Comparison of ENCODE assay signal across 13 cellular contexts in genomic region chr3:15875016-15875689, GRCh38.
DNase-seq lines count a peak whose midpoint lies in the region; ATAC-seq, FAIRE-seq and TF ChIP-seq lines count a peak whose summit lies in the region.
"Had no signal": no experiment of that assay in that cellular context is flagged by ENCODE, and none has a peak within 500 bp of the region (broad histone marks: within the 10 kb centered on the region; RNA-seq: fewer than 3 reads in every experiment).

No MANE protein-coding gene starts in this region.

- TF ChIP-seq POLR2A in K562 (conservative IDR thresholded peaks at IDR 0.05) = no peak

- no peak overlapping the region for H3K9ac ChIP-seq in K562 (ENCODE audit: insufficient read depth in 1 of 2, low read depth in 2 of 2, low read length in 2 of 2)

- DNase-seq in AG08396 (ENCODE audit: low spot score) = peak; percentile 79
- DNase-seq in HT1080 (ENCODE audit: low read depth) = peak; percentile 45
- DNase-seq in K562 (ENCODE audit: extremely low read depth in 1 of 4, low spot score in 3 of 4) = no peak
- DNase-seq in hepatocyte (ENCODE audit: low spot score) = peak; percentile 9
- DNase-seq in NCI-H526 (lab: John Stamatoyannopoulos, UW) = no peak
- DNase-seq in central memory CD4-positive, alpha-beta T cell = no peak
- DNase-seq: DMS 273 treated with DMSO at 0.1 percent for 48 hours, NCI-H345, PC-9, T-helper 1 cell, testis had no signal

- 48% methylated on average over 1 of the region's 1 CpG for WGBS in K562 (ENCODE audit: insufficient coverage, low coverage, missing lambda C conversion rate)
- 42% methylated on average over 1 of the region's 1 CpG for WGBS in hepatocyte (ENCODE audit: low lambda C conversion rate, missing lambda C conversion rate)

- TF ChIP-seq CTCF in K562 (IDR thresholded peaks at IDR 0.05 in 2 of 3, conservative IDR thresholded peaks at IDR 0.05 in 1 of 3; ENCODE audit: insufficient read depth in 2 of 3, low read depth in 1 of 3, low read length in 3 of 3) = no peak
- no peak for TF ChIP-seq CTCF in hepatocyte (IDR thresholded peaks at IDR 0.05; ENCODE audit: poor library complexity)

- no peak overlapping the region for H3K4me3 ChIP-seq in K562
- H3K4me3 ChIP-seq in hepatocyte = no peak overlapping the region
- H3K4me3 ChIP-seq: PC-9, testis had no signal

- CTCF ChIA-PET in K562 (lab: Yijun Ruan, JAX; ENCODE audit: low intra/inter-chr PET ratio) = no interaction called here

- in situ Hi-C loops in K562 (cut with MboI) = no loop called here

- H4K20me1 ChIP-seq in K562 (replicated peaks; ENCODE audit: control insufficient read depth, insufficient read depth, low read length) (no peaks in the 10 kb centered on the region), hepatocyte (ENCODE audit: insufficient read depth, poor library complexity, severe bottlenecking) (no peaks in the 10 kb centered on the region)

- H3K79me2 ChIP-seq in K562 (ENCODE audit: control insufficient read depth, insufficient read depth, low read length) = no peaks in the 10 kb centered on the region
- H3K79me2 ChIP-seq in hepatocyte = no peaks in the 10 kb centered on the region

- no TSS peak for BruUV-seq in K562 (replicated peaks; lab: Mats Ljungman, UMichigan)

- H3K36me3 ChIP-seq in K562 (ENCODE audit: control insufficient read depth, insufficient read depth, low read length) (no peaks in the 10 kb centered on the region), hepatocyte (replicated peaks; ENCODE audit: insufficient read depth, low read depth) (no peaks in the 10 kb centered on the region)

- ATAC-seq in K562 (no peak; the same call in 2 of the 3 replicates), GM21515 (IDR thresholded peaks at IDR 0.05; ENCODE audit: unreplicated experiment) (no peak), HG02870 (IDR thresholded peaks at IDR 0.05; ENCODE audit: unreplicated experiment) (no peak)

- H3K9me3 ChIP-seq in K562 (replicated peaks; ENCODE audit: control insufficient read depth, insufficient read depth, low read depth, low read length) = no peaks in the 10 kb centered on the region
- no peaks in the 10 kb centered on the region for H3K9me3 ChIP-seq in hepatocyte (ENCODE audit: low read depth)
- H3K9me3 ChIP-seq: testis had no signal

- intact Hi-C loops in K562 (cut with micrococcal nuclease) = no loop called here

- H3K27me3 ChIP-seq in K562 (ENCODE audit: control insufficient read depth in 2 of 2, insufficient read depth in 2 of 2, low read length in 2 of 2) (no peaks in the 10 kb centered on the region), hepatocyte (no peaks in the 10 kb centered on the region)
- H3K27me3 ChIP-seq: testis had no signal

- no peak overlapping the region for H2AFZ ChIP-seq in K562 (ENCODE audit: low read depth, low read length)
- no peak overlapping the region for H2AFZ ChIP-seq in hepatocyte
- H2AFZ ChIP-seq: PC-9 had no signal

- no peaks in the 10 kb centered on the region for H3K9me2 ChIP-seq in hepatocyte (replicated peaks; ENCODE audit: insufficient read depth)

- POLR2A ChIA-PET in K562 (lab: Yijun Ruan, JAX) = interaction anchor here (0.6 to 2.5 kb wide), 5 partner anchors 9 to 1486 kb away, joined by 3 to 9 read pairs (median 3); no protein-coding TSS in a partner anchor

- H3K4me1 ChIP-seq in K562 (replicated peaks in 1 of 2; ENCODE audit: control insufficient read depth in 2 of 2, insufficient read depth in 2 of 2, low read length in 2 of 2) = peaks cover 6% of the 10 kb centered on the region in 2 experiments; a peak in 3 of 5 replicates
- H3K4me1 ChIP-seq in hepatocyte (ENCODE audit: insufficient read depth) = no peaks in the 10 kb centered on the region
- H3K4me1 ChIP-seq: testis had no signal

- no peak for TF ChIP-seq EP300 in K562 (IDR thresholded peaks at IDR 0.05; ENCODE audit: low read length)

- no peaks in the 10 kb centered on the region for H3K9me1 ChIP-seq in K562 (ENCODE audit: control insufficient read depth, insufficient read depth, low read length)

- FAIRE-seq in K562 (lab: Jason Lieb, UNC) = peak; percentile 55

- H3K4me2 ChIP-seq in K562 (ENCODE audit: insufficient read depth, low read length) (no peak overlapping the region), hepatocyte (no peak overlapping the region)
- H3K4me2 ChIP-seq: PC-9 had no signal

- no peak for TF ChIP-seq RAD21 in K562 (CRISPR knock-in tag; conservative IDR thresholded peaks at IDR 0.05 in 1 of 2, IDR thresholded peaks at IDR 0.05 in 1 of 2)

- H3K27ac ChIP-seq in K562 (ENCODE audit: extremely low read depth, low read depth, low read length) = no peak overlapping the region
- H3K27ac ChIP-seq in hepatocyte = peak overlapping the region; percentile 5
- H3K27ac ChIP-seq: PC-9, testis had no signal

TF ChIP-seq in K562, 482 proteins besides CTCF, POLR2A, EP300 and RAD21 (continues in another document):
- no peak for TF ChIP-seq ZNF740 (CRISPR knock-in tag; IDR thresholded peaks at IDR 0.05)
- no peak for TF ChIP-seq ZNF740 (tag; IDR thresholded peaks at IDR 0.05)
- TF ChIP-seq ZNF407 (IDR thresholded peaks at IDR 0.05; ENCODE audit: low read depth) = no peak
- no peak for TF ChIP-seq MXD1 (CRISPR knock-in tag; IDR thresholded peaks at IDR 0.05; ENCODE audit: borderline replicate concordance, poor library complexity, severe bottlenecking)
- 0 out of 2 replicates have a peak, but pooled peaks have one; percentile 28 for TF ChIP-seq ZNF589 (CRISPR knock-in tag; IDR thresholded peaks at IDR 0.05; ENCODE audit: low read depth)
- peak; percentile 26; the same call in 1 of the 2 replicates for TF ChIP-seq ARID1B (IDR thresholded peaks at IDR 0.05)
- no peak for TF ChIP-seq CREBBP (IDR thresholded peaks at IDR 0.05; ENCODE audit: low read depth, low read length)

Comparison
In these comparisons a context has a peak if more than half of its experiments do, and no peak if none do; other contexts are left out.
1. DNase-seq: peak in AG08396 (single experiment), HT1080 (single experiment) and hepatocyte (single experiment); none in K562 (0 of 4), NCI-H526 (0 of 2) and central memory CD4-positive, alpha-beta T cell (single experiment).